Comparison of ENCODE assay signal across 18 cellular contexts in genomic region chr9:441131-441530, GRCh38.
A peak's percentile ranks its signal among the peaks of the same experiment; 100 is the strongest.
DNase-seq lines count a peak whose midpoint lies in the region; ATAC-seq lines count a peak whose summit lies in the region.
"Had no signal": no experiment of that assay in that cellular context is flagged by ENCODE, and none has a peak within 500 bp of the region (broad histone marks: within the 10 kb centered on the region; RNA-seq: fewer than 3 reads in every experiment).

No MANE protein-coding gene starts in this region.

- no peak overlapping the region for H3K4me3 Mint-ChIP-seq in activated naive CD4-positive, alpha-beta T cell treated with anti-CD3 and anti-CD28 coated beads, Interleukin-2, amount 10 ng/mL, durations not matched to agents 7 days and 5 days
- no peak overlapping the region for H3K4me3 Mint-ChIP-seq in activated naive CD4-positive, alpha-beta T cell treated with anti-CD3 and anti-CD28 coated beads for 36 hours
- H3K4me3 Mint-ChIP-seq in IgD-negative memory B cell: no peak overlapping the region
- no peak overlapping the region for H3K4me3 Mint-ChIP-seq in stimulated activated effector memory CD8-positive, alpha-beta T cell treated with anti-CD3 and anti-CD28 coated beads, Interleukin-12 subunit alpha, Interleukin-12 subunit beta, amount 100 ng/mL, for 72 hours

- H3K4me1 Mint-ChIP-seq in activated naive CD4-positive, alpha-beta T cell treated with anti-CD3 and anti-CD28 coated beads, Interleukin-2, amount 10 ng/mL, durations not matched to agents 7 days and 5 days: peaks cover 13% of the 10 kb centered on the region
- peaks cover 5% of the 10 kb centered on the region for H3K4me1 Mint-ChIP-seq in activated naive CD4-positive, alpha-beta T cell treated with anti-CD3 and anti-CD28 coated beads for 36 hours (ENCODE audit: low read depth)
- peaks cover 0 to 2% (median 0%) of the 10 kb centered on the region in 3 donors for H3K4me1 Mint-ChIP-seq in IgD-negative memory B cell
- no peaks in the 10 kb centered on the region for H3K4me1 Mint-ChIP-seq in stimulated activated effector memory CD8-positive, alpha-beta T cell treated with anti-CD3 and anti-CD28 coated beads, Interleukin-12 subunit alpha, Interleukin-12 subunit beta, amount 100 ng/mL, for 72 hours

- ATAC-seq in stimulated activated effector memory CD8-positive, alpha-beta T cell treated with anti-CD3 and anti-CD28 coated beads, Interleukin-12 subunit alpha, Interleukin-12 subunit beta, amount 100 ng/mL, for 72 hours: no peak
- ATAC-seq: HepG2 had no signal

- intact Hi-C loops in activated naive CD4-positive, alpha-beta T cell treated with anti-CD3 and anti-CD28 coated beads for 36 hours (cut with micrococcal nuclease): no loop called here

- H3K27me3 Mint-ChIP-seq in activated naive CD4-positive, alpha-beta T cell treated with anti-CD3 and anti-CD28 coated beads, Interleukin-2, amount 10 ng/mL, durations not matched to agents 7 days and 5 days: no peaks in the 10 kb centered on the region
- H3K27me3 Mint-ChIP-seq in activated naive CD4-positive, alpha-beta T cell treated with anti-CD3 and anti-CD28 coated beads for 36 hours (ENCODE audit: low read depth): no peaks in the 10 kb centered on the region
- H3K27me3 Mint-ChIP-seq in IgD-negative memory B cell: no peaks in the 10 kb centered on the region

- peak overlapping the region; percentile 33 for H3K27ac Mint-ChIP-seq in activated naive CD4-positive, alpha-beta T cell treated with anti-CD3 and anti-CD28 coated beads, Interleukin-2, amount 10 ng/mL, durations not matched to agents 7 days and 5 days
- H3K27ac Mint-ChIP-seq in activated naive CD4-positive, alpha-beta T cell treated with anti-CD3 and anti-CD28 coated beads for 36 hours: no peak overlapping the region
- H3K27ac Mint-ChIP-seq in IgD-negative memory B cell: peak overlapping the region in 2 of 3 donors; percentile 46 to 85
- peak overlapping the region; percentile 53 for H3K27ac Mint-ChIP-seq in stimulated activated effector memory CD8-positive, alpha-beta T cell treated with anti-CD3 and anti-CD28 coated beads, Interleukin-12 subunit alpha, Interleukin-12 subunit beta, amount 100 ng/mL, for 72 hours

- DNase-seq in activated naive CD4-positive, alpha-beta T cell treated with anti-CD3 and anti-CD28 coated beads, Interleukin-2, amount 10 ng/mL, durations not matched to agents 7 days and 5 days: no peak
- no peak for DNase-seq in activated naive CD4-positive, alpha-beta T cell treated with anti-CD3 and anti-CD28 coated beads for 36 hours
- peak; percentile 12 for DNase-seq in ecto neural progenitor cell (ENCODE audit: low spot score)
- DNase-seq in stimulated activated effector memory CD8-positive, alpha-beta T cell treated with anti-CD3 and anti-CD28 coated beads, Interleukin-12 subunit alpha, Interleukin-12 subunit beta, amount 100 ng/mL, for 72 hours (ENCODE audit: low spot score in 2 of 2): no peak
- no peak for DNase-seq in NCI-H748 treated with DMSO at 0.1 percent for 48 hours (lab: John Stamatoyannopoulos, UW)
- no peak for DNase-seq in NCI-H2196 treated with DMSO at 0.1 percent for 48 hours (lab: John Stamatoyannopoulos, UW; ENCODE audit: unreplicated experiment)
- DNase-seq: ACHN, Calu3, DMS53, H7, NCI-H1092 treated with DMSO at 0.1 percent for 48 hours, NCI-H1694, NCI-H2107, NCI-H526 treated with DMSO at 0.1 percent for 48 hours, OCI-M1, SIG-M5 had no signal

- CTCF ChIA-PET in activated naive CD4-positive, alpha-beta T cell treated with anti-CD3 and anti-CD28 coated beads, Interleukin-2, amount 10 ng/mL, durations not matched to agents 7 days and 5 days (lab: Charles Lee): no interaction called here
- CTCF ChIA-PET in activated naive CD4-positive, alpha-beta T cell treated with anti-CD3 and anti-CD28 coated beads for 36 hours (lab: Charles Lee): no interaction called here

- H3K36me3 Mint-ChIP-seq in activated naive CD4-positive, alpha-beta T cell treated with anti-CD3 and anti-CD28 coated beads, Interleukin-2, amount 10 ng/mL, durations not matched to agents 7 days and 5 days: peaks cover 84% of the 10 kb centered on the region
- H3K36me3 Mint-ChIP-seq in activated naive CD4-positive, alpha-beta T cell treated with anti-CD3 and anti-CD28 coated beads for 36 hours (ENCODE audit: low read depth): peaks cover 31% of the 10 kb centered on the region
- H3K36me3 Mint-ChIP-seq in IgD-negative memory B cell: no peaks in the 10 kb centered on the region
- peaks cover 100% of the 10 kb centered on the region for H3K36me3 Mint-ChIP-seq in stimulated activated effector memory CD8-positive, alpha-beta T cell treated with anti-CD3 and anti-CD28 coated beads, Interleukin-12 subunit alpha, Interleukin-12 subunit beta, amount 100 ng/mL, for 72 hours

- H3K9me3 Mint-ChIP-seq in activated naive CD4-positive, alpha-beta T cell treated with anti-CD3 and anti-CD28 coated beads, Interleukin-2, amount 10 ng/mL, durations not matched to agents 7 days and 5 days: no peaks in the 10 kb centered on the region
- no peaks in the 10 kb centered on the region for H3K9me3 Mint-ChIP-seq in activated naive CD4-positive, alpha-beta T cell treated with anti-CD3 and anti-CD28 coated beads for 36 hours
- H3K9me3 Mint-ChIP-seq in IgD-negative memory B cell: no peaks in the 10 kb centered on the region
- H3K9me3 Mint-ChIP-seq in stimulated activated effector memory CD8-positive, alpha-beta T cell treated with anti-CD3 and anti-CD28 coated beads, Interleukin-12 subunit alpha, Interleukin-12 subunit beta, amount 100 ng/mL, for 72 hours: no peaks in the 10 kb centered on the region
